Comparison of ENCODE assay signal across 1 cellular context in the genomic region with DNA sequence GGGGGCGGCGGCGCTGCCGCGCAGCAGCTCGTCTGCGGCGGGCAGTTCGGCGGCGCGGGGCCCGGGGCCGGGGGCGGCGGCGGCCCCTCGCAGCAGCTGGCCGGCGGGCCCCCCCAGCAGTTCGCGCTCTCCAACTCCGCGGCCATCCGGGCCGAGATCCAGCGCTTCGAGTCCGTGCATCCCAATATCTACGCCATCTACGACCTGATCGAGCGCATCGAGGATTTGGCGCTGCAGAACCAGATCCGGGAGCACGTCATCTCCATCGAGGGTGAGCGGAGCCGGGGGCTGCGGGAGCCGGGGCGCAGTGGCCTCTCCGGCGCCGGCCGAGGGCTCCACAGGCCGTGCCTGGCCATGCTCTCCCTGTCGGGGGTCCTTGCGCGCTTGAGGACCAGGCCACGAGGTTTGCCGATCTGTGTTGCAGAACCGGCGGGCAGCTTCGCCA.
TF ChIP-seq lines count a peak whose summit lies in the region.

No MANE protein-coding gene starts in this region.

TF ChIP-seq in K562, 482 proteins besides CTCF, POLR2A, EP300 and RAD21 (continued from another document):
- TF ChIP-seq TEAD4 (IDR thresholded peaks at IDR 0.05; ENCODE audit: low read length) (no peak), TEAD4 (CRISPR knock-in tag; IDR thresholded peaks at IDR 0.05; ENCODE audit: borderline replicate concordance) (0 out of 2 replicates have a peak, but pooled peaks have one; percentile 34), ETV1 (tag; conservative IDR thresholded peaks at IDR 0.05; ENCODE audit: low read depth) (peak; percentile 42; the same call in 1 of the 2 replicates), ZNF764 (CRISPR knock-in tag; IDR thresholded peaks at IDR 0.05; ENCODE audit: low read depth) (no peak), SIN3B (IDR thresholded peaks at IDR 0.05; ENCODE audit: low read depth) (no peak), HDAC1 (IDR thresholded peaks at IDR 0.05) (peak in 1 of 2 experiments; percentile 79; a peak in 2 of 4 replicates), RBM25 (IDR thresholded peaks at IDR 0.05; ENCODE audit: low read depth, low read length, severe bottlenecking) (no peak), NR3C1 (CRISPR knock-in tag; IDR thresholded peaks at IDR 0.05) (0 out of 2 replicates have a peak, but pooled peaks have one; percentile 26), ELF2 (CRISPR knock-in tag; IDR thresholded peaks at IDR 0.05) (no peak), PHTF2 (CRISPR knock-in tag; IDR thresholded peaks at IDR 0.05) (no peak), MTA3 (IDR thresholded peaks at IDR 0.05; ENCODE audit: borderline replicate concordance) (0 out of 2 replicates have a peak, but pooled peaks have one; percentile 24), KAT7 (CRISPR knock-in tag; IDR thresholded peaks at IDR 0.05; ENCODE audit: borderline replicate concordance) (0 out of 2 replicates have a peak, but pooled peaks have one; percentile 42), ARID2 (IDR thresholded peaks at IDR 0.05) (0 out of 2 replicates have a peak, but pooled peaks have one; percentile 18)
- TF ChIP-seq, protein P1, sequence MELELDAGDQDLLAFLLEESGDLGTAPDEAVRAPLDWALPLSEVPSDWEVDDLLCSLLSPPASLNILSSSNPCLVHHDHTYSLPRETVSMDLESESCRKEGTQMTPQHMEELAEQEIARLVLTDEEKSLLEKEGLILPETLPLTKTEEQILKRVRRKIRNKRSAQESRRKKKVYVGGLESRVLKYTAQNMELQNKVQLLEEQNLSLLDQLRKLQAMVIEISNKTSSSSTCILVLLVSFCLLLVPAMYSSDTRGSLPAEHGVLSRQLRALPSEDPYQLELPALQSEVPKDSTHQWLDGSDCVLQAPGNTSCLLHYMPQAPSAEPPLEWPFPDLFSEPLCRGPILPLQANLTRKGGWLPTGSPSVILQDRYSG (tag; conservative IDR thresholded peaks at IDR 0.05; ENCODE audit: low read depth), result no peak
- TF ChIP-seq, protein P2, sequence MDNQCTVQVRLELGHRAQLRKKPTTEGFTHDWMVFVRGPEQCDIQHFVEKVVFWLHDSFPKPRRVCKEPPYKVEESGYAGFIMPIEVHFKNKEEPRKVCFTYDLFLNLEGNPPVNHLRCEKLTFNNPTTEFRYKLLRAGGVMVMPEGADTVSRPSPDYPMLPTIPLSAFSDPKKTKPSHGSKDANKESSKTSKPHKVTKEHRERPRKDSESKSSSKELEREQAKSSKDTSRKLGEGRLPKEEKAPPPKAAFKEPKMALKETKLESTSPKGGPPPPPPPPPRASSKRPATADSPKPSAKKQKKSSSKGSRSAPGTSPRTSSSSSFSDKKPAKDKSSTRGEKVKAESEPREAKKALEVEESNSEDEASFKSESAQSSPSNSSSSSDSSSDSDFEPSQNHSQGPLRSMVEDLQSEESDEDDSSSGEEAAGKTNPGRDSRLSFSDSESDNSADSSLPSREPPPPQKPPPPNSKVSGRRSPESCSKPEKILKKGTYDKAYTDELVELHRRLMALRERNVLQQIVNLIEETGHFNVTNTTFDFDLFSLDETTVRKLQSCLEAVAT (IDR thresholded peaks at IDR 0.05), result 0 out of 4 replicates have a peak, but pooled peaks of 1 of the 2 experiments have one; percentile 67
- TF ChIP-seq, protein P3, sequence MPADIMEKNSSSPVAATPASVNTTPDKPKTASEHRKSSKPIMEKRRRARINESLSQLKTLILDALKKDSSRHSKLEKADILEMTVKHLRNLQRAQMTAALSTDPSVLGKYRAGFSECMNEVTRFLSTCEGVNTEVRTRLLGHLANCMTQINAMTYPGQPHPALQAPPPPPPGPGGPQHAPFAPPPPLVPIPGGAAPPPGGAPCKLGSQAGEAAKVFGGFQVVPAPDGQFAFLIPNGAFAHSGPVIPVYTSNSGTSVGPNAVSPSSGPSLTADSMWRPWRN (IDR thresholded peaks at IDR 0.05; ENCODE audit: low read depth), result 0 out of 2 replicates have a peak, but pooled peaks have one; percentile 17
